Comparison of ENCODE assay signal across 5 cellular contexts in genomic region chr2:222990206-222990605, GRCh38.
DNase-seq lines count a peak whose midpoint lies in the region; FAIRE-seq and TF ChIP-seq lines count a peak whose summit lies in the region.
"Not testable (repeated sequence)": the region's sequence is repeated elsewhere in the genome, so short reads cannot be mapped to it uniquely, and the experiment has no call there.

No MANE protein-coding gene starts in this region.

- H3K4me1 Mint-ChIP-seq in osteocyte (ENCODE audit: unreplicated experiment) = peaks cover 36% of the 10 kb centered on the region

- peak overlapping the region; percentile 39 for H3K4me2 ChIP-seq in BLaER1

- peak; percentile 48 for FAIRE-seq in urothelium cell line (lab: Jason Lieb, UNC)

- intact Hi-C loops in esophagus muscularis mucosa (cut with DNase I) = loop anchor here (5.0 kb wide), 1 partner anchor 62 kb away; the partner anchor contains the start of gene KCNE4

- peaks cover 83% of the 10 kb centered on the region for H3K27me3 ChIP-seq in BLaER1
- H3K27me3 ChIP-seq in esophagus muscularis mucosa = not testable (repeated sequence)

- H3K4me3 ChIP-seq in BLaER1, esophagus muscularis mucosa: not testable (repeated sequence)

- H3K27ac Mint-ChIP-seq in osteocyte (ENCODE audit: unreplicated experiment) = not testable (repeated sequence)

- H3K9me3 ChIP-seq in BLaER1 = peaks cover 43% of the 10 kb centered on the region
- H3K9me3 ChIP-seq in esophagus muscularis mucosa = not testable (repeated sequence)

- DNase-seq in NCI-H82 (lab: John Stamatoyannopoulos, UW) (peak; percentile 23), esophagus muscularis mucosa (ENCODE audit: extremely low spot score) (peak; percentile 77), osteocyte (ENCODE audit: extremely low spot score, unreplicated experiment) (peak; percentile 3)
- not testable (repeated sequence) for DNase-seq in urothelium cell line (ENCODE audit: low spot score)

- not testable (repeated sequence) for H3K9ac ChIP-seq in BLaER1

- TF ChIP-seq EP300 in esophagus muscularis mucosa (IDR thresholded peaks at IDR 0.05) = not testable (repeated sequence)

- H3K4me3 Mint-ChIP-seq in osteocyte (ENCODE audit: unreplicated experiment) = not testable (repeated sequence)

- not testable (repeated sequence) for H3K27ac ChIP-seq in BLaER1; esophagus muscularis mucosa (replicated peaks in 1 of 4)

- not testable (repeated sequence) for TF ChIP-seq POLR2A in esophagus muscularis mucosa (IDR thresholded peaks at IDR 0.05; ENCODE audit: low read depth)

- H3K36me3 Mint-ChIP-seq in osteocyte (ENCODE audit: unreplicated experiment) = peaks cover 14% of the 10 kb centered on the region

- not testable (repeated sequence) for H4K20me1 ChIP-seq in BLaER1

- whole genome bisulfite sequencing in esophagus muscularis mucosa = 94% methylated on average over 4 of the region's 4 CpGs

- H3K36me3 ChIP-seq in BLaER1, esophagus muscularis mucosa: not testable (repeated sequence)

- H3K4me1 ChIP-seq in BLaER1 (peaks cover 18% of the 10 kb centered on the region), esophagus muscularis mucosa (peaks cover 22 to 41% (median 32%) of the 10 kb centered on the region in 4 donors)

- H3K9me3 Mint-ChIP-seq in osteocyte (ENCODE audit: unreplicated experiment) = not testable (repeated sequence)

- H3K27me3 Mint-ChIP-seq in osteocyte (ENCODE audit: unreplicated experiment) = not testable (repeated sequence)

- not testable (repeated sequence) for TF ChIP-seq CTCF in esophagus muscularis mucosa (IDR thresholded peaks at IDR 0.05); osteocyte (IDR thresholded peaks at IDR 0.05)
